26 cellular contexts compared by ENCODE assay signal in the genomic region with DNA sequence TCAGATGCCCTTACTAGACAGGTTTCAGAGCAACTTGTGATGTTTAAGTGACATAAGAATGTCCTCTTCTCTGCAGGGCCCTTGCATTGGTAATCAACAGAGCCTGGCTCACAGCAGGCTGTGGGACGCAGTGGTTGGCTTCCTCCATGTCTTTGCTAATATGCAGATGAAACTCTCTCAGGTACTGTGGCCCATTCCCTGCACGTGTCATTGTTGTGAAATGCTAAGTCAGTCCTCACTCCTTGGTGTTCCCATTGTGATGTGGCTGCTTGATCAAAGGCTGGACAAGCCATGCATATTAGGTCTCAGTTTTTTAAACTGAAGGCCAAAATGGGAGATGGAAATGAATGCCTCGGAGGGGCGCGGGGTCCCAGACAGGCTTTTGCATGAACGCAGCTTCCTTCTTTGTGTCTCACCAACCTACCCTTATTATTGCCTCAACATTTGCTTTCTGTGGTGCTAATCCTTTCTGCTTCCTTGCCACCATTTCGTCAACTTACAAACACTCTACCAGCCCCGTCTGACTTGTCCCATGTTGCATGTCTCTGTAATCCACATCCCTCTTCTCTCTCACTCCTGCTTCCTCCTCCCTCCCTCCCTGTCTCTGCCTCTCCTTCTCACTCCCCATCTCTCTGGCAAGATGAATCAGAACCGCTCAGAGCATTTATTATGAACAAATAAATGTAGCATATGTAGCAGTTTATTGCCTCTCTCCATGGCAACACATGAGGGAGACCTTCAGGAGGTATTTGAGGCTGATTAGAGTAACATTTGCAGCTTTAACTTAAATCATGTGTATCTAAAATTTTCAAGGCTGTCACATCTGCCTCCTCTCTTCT.
A peak's percentile ranks its signal among the peaks of the same experiment; 100 is the strongest.
DNase-seq lines count a peak whose midpoint lies in the region; ATAC-seq and TF ChIP-seq lines count a peak whose summit lies in the region.
"Had no signal": no experiment of that assay in that cellular context is flagged by ENCODE, and none has a peak within 500 bp of the region (broad histone marks: within the 10 kb centered on the region; RNA-seq: fewer than 3 reads in every experiment).

No MANE protein-coding gene starts in this region.

- peaks cover 4% of the 10 kb centered on the region for H3K27me3 Mint-ChIP-seq in activated T-helper 2 cell treated with anti-CD3 and anti-CD28 coated beads, Interferon-gamma antibody, Interleukin-2, Interleukin-4, amounts not matched to agents 10 μg/mL and 5 μg/mL and 100 μg/mL, durations not matched to agents 14 hours and 24 hours and 36 hours (ENCODE audit: low read depth)
- H3K27me3 Mint-ChIP-seq: activated CD4-positive, alpha-beta T cell treated with anti-CD3 and anti-CD28 coated beads for 36 hours; stimulated activated memory B cell treated with anti-CD40 and anti-IgM and Interleukin-4, amounts not matched to agents 10 μg/mL and 1 μg/mL and 100 μg/mL, for 72 hours had no signal

- H3K4me1 ChIP-seq in adipocyte (ENCODE audit: control insufficient read depth, insufficient read depth, low read length) = no peaks in the 10 kb centered on the region
- H3K4me1 ChIP-seq in iPS-18a (ENCODE audit: control insufficient read depth, low read depth, low read length) = peaks cover 19% of the 10 kb centered on the region
- H3K4me1 ChIP-seq: sigmoid colon had no signal

- H3K9ac ChIP-seq in adipocyte (ENCODE audit: low read length) = no peak overlapping the region
- H3K9ac ChIP-seq in iPS-18a (ENCODE audit: low read length) = no peak overlapping the region

- no peaks in the 10 kb centered on the region for H3K36me3 Mint-ChIP-seq in activated T-helper 2 cell treated with anti-CD3 and anti-CD28 coated beads, Interferon-gamma antibody, Interleukin-2, Interleukin-4, amounts not matched to agents 10 μg/mL and 5 μg/mL and 100 μg/mL, durations not matched to agents 14 hours and 24 hours and 36 hours (ENCODE audit: low read depth)
- H3K36me3 Mint-ChIP-seq: activated naive CD8-positive, alpha-beta T cell treated with anti-CD3 and anti-CD28 coated beads, Interleukin-2, amount 10 ng/mL, durations not matched to agents 7 days and 5 days; IgD-negative memory B cell; stimulated activated memory B cell treated with anti-CD40 and anti-IgM and Interleukin-4, amounts not matched to agents 10 μg/mL and 1 μg/mL and 100 μg/mL, for 72 hours had no signal

- no peaks in the 10 kb centered on the region for H3K4me1 Mint-ChIP-seq in activated T-helper 2 cell treated with anti-CD3 and anti-CD28 coated beads, Interferon-gamma antibody, Interleukin-2, Interleukin-4, amounts not matched to agents 10 μg/mL and 5 μg/mL and 100 μg/mL, durations not matched to agents 14 hours and 24 hours and 36 hours (ENCODE audit: low read depth)
- H3K4me1 Mint-ChIP-seq: activated CD4-positive, alpha-beta T cell treated with anti-CD3 and anti-CD28 coated beads for 36 hours; activated naive CD8-positive, alpha-beta T cell treated with anti-CD3 and anti-CD28 coated beads, Interleukin-2, amount 10 ng/mL, durations not matched to agents 7 days and 5 days; IgD-negative memory B cell; stimulated activated memory B cell treated with anti-CD40 and anti-IgM and Interleukin-4, amounts not matched to agents 10 μg/mL and 1 μg/mL and 100 μg/mL, for 72 hours had no signal

- H3K9me3 ChIP-seq in adipocyte (ENCODE audit: control insufficient read depth, low read length) = no peaks in the 10 kb centered on the region
- H3K9me3 ChIP-seq in iPS-18a (ENCODE audit: control insufficient read depth, low read depth, low read length) = no peaks in the 10 kb centered on the region
- H3K9me3 ChIP-seq: esophagus squamous epithelium, gastrocnemius medialis, neutrophil, sigmoid colon had no signal

- H3K36me3 ChIP-seq in H7 (replicated peaks; ENCODE audit: control insufficient read depth, insufficient read depth, low read length) (no peaks in the 10 kb centered on the region), adipocyte (ENCODE audit: control insufficient read depth, insufficient read depth, low read length, severe bottlenecking) (no peaks in the 10 kb centered on the region), iPS-18a (ENCODE audit: control insufficient read depth, low read depth, low read length) (no peaks in the 10 kb centered on the region)
- H3K36me3 ChIP-seq: esophagus squamous epithelium, gastrocnemius medialis, neutrophil had no signal

- no peak for ATAC-seq in HG03378 (IDR thresholded peaks at IDR 0.05; ENCODE audit: unreplicated experiment)
- ATAC-seq: activated CD4-positive, alpha-beta T cell treated with anti-CD3 and anti-CD28 coated beads for 36 hours; gastrocnemius medialis; stimulated activated memory B cell treated with anti-CD40 and anti-IgM and Interleukin-4, amounts not matched to agents 10 μg/mL and 1 μg/mL and 100 μg/mL, for 72 hours had no signal

- H3K27me3 ChIP-seq in H7 (ENCODE audit: control insufficient read depth, insufficient read depth, low read length) = no peaks in the 10 kb centered on the region
- peaks cover 2% of the 10 kb centered on the region for H3K27me3 ChIP-seq in adipocyte (replicated peaks; ENCODE audit: control insufficient read depth, insufficient read depth, low read length)
- H3K27me3 ChIP-seq in iPS-18a (ENCODE audit: control insufficient read depth, insufficient read depth, low read length) = no peaks in the 10 kb centered on the region
- H3K27me3 ChIP-seq: gastrocnemius medialis, neutrophil, sigmoid colon had no signal

- H3K4me3 Mint-ChIP-seq in activated T-helper 2 cell treated with anti-CD3 and anti-CD28 coated beads, Interferon-gamma antibody, Interleukin-2, Interleukin-4, amounts not matched to agents 10 μg/mL and 5 μg/mL and 100 μg/mL, durations not matched to agents 14 hours and 24 hours and 36 hours (ENCODE audit: low read depth) = no peak overlapping the region
- H3K4me3 Mint-ChIP-seq: activated CD4-positive, alpha-beta T cell treated with anti-CD3 and anti-CD28 coated beads for 36 hours; activated naive CD8-positive, alpha-beta T cell treated with anti-CD3 and anti-CD28 coated beads, Interleukin-2, amount 10 ng/mL, durations not matched to agents 7 days and 5 days; dendritic cell treated with granulocyte-macrophage colony-stimulating factor and Interleukin-4, amounts not matched to agents 40 ng/mL and 50 ng/mL, for 4 days; IgD-negative memory B cell; stimulated activated memory B cell treated with anti-CD40 and anti-IgM and Interleukin-4, amounts not matched to agents 10 μg/mL and 1 μg/mL and 100 μg/mL, for 72 hours had no signal

- H3K27ac ChIP-seq in iPS-18a (ENCODE audit: low read length) = peak overlapping the region; percentile 36
- H3K27ac ChIP-seq: esophagus squamous epithelium, gastrocnemius medialis, neutrophil, sigmoid colon had no signal

- no peak for TF ChIP-seq CTCF in foreskin fibroblast (IDR thresholded peaks at IDR 0.05; ENCODE audit: low read depth, low read length)

- intact Hi-C loops in activated T-helper 2 cell treated with anti-CD3 and anti-CD28 coated beads, Interferon-gamma antibody, Interleukin-2, Interleukin-4, amounts not matched to agents 10 μg/mL and 5 μg/mL and 100 μg/mL, durations not matched to agents 14 hours and 24 hours and 36 hours (cut with micrococcal nuclease) = no loop called here

- no peak overlapping the region for H3K4me3 ChIP-seq in H7 (ENCODE audit: insufficient read depth, low read depth, low read length)
- no peak overlapping the region for H3K4me3 ChIP-seq in adipocyte (ENCODE audit: low read length)
- peak overlapping the region; percentile 35 for H3K4me3 ChIP-seq in iPS-18a (ENCODE audit: low read length)
- no peak overlapping the region for H3K4me3 ChIP-seq in foreskin fibroblast (ENCODE audit: low read depth in 1 of 2, low read length in 2 of 2)
- H3K4me3 ChIP-seq: esophagus squamous epithelium, gastrocnemius medialis, sigmoid colon had no signal

- DNase-seq in H7 = peak; percentile 60
- peak; percentile 6 for DNase-seq in adipocyte (ENCODE audit: low read depth)
- peak; percentile 42 for DNase-seq in renal cortical epithelial cell (ENCODE audit: low read depth)
- DNase-seq in activated T-helper 2 cell treated with anti-CD3 and anti-CD28 coated beads, Interferon-gamma antibody, Interleukin-2, Interleukin-4, amounts not matched to agents 10 μg/mL and 5 μg/mL and 100 μg/mL, durations not matched to agents 14 hours and 24 hours and 36 hours (ENCODE audit: low spot score) = no peak
- DNase-seq in middle frontal gyrus (ENCODE audit: extremely low spot score, low spot score) = no peak
- DNase-seq in foreskin fibroblast = no peak
- DNase-seq: activated CD4-positive, alpha-beta T cell treated with anti-CD3 and anti-CD28 coated beads for 36 hours; activated CD8-positive, alpha-beta memory T cell treated with anti-CD3 and anti-CD28 coated beads for 24 hours; activated gamma-delta T cell; activated naive CD8-positive, alpha-beta T cell treated with anti-CD3 and anti-CD28 coated beads, Interleukin-2, amount 10 ng/mL, durations not matched to agents 7 days and 5 days; central memory CD4-positive, alpha-beta T cell; DND-41; esophagus squamous epithelium; gastrocnemius medialis; hippocampal formation; OCI-M1; sigmoid colon; stimulated activated CD4-positive, alpha-beta T cell treated with anti-CD3 and anti-CD28 coated beads, Interleukin-4, amount 100 ng/mL, for 4 hours; substantia nigra had no signal

- no peak overlapping the region for H3K27ac Mint-ChIP-seq in activated T-helper 2 cell treated with anti-CD3 and anti-CD28 coated beads, Interferon-gamma antibody, Interleukin-2, Interleukin-4, amounts not matched to agents 10 μg/mL and 5 μg/mL and 100 μg/mL, durations not matched to agents 14 hours and 24 hours and 36 hours
- H3K27ac Mint-ChIP-seq: activated CD4-positive, alpha-beta T cell treated with anti-CD3 and anti-CD28 coated beads for 36 hours; activated naive CD8-positive, alpha-beta T cell treated with anti-CD3 and anti-CD28 coated beads, Interleukin-2, amount 10 ng/mL, durations not matched to agents 7 days and 5 days; dendritic cell treated with granulocyte-macrophage colony-stimulating factor and Interleukin-4, amounts not matched to agents 40 ng/mL and 50 ng/mL, for 4 days; IgD-negative memory B cell; progenitor cell of endocrine pancreas; stimulated activated memory B cell treated with anti-CD40 and anti-IgM and Interleukin-4, amounts not matched to agents 10 μg/mL and 1 μg/mL and 100 μg/mL, for 72 hours had no signal

- H3K9me3 Mint-ChIP-seq in activated T-helper 2 cell treated with anti-CD3 and anti-CD28 coated beads, Interferon-gamma antibody, Interleukin-2, Interleukin-4, amounts not matched to agents 10 μg/mL and 5 μg/mL and 100 μg/mL, durations not matched to agents 14 hours and 24 hours and 36 hours = no peaks in the 10 kb centered on the region
- H3K9me3 Mint-ChIP-seq: activated naive CD8-positive, alpha-beta T cell treated with anti-CD3 and anti-CD28 coated beads, Interleukin-2, amount 10 ng/mL, durations not matched to agents 7 days and 5 days; dendritic cell treated with granulocyte-macrophage colony-stimulating factor and Interleukin-4, amounts not matched to agents 40 ng/mL and 50 ng/mL, for 4 days had no signal

Comparison
In these comparisons a context has a peak if more than half of its experiments do, and no peak if none do; other contexts are left out.
1. DNase-seq: peak in H7 (single experiment), adipocyte (single experiment) and renal cortical epithelial cell (single experiment); none in activated T-helper 2 cell treated with anti-CD3 and anti-CD28 coated beads, Interferon-gamma antibody, Interleukin-2, Interleukin-4, amounts not matched to agents 10 μg/mL and 5 μg/mL and 100 μg/mL, durations not matched to agents 14 hours and 24 hours and 36 hours (single experiment), middle frontal gyrus (single experiment) and foreskin fibroblast (0 of 2).